In the genomic region with DNA sequence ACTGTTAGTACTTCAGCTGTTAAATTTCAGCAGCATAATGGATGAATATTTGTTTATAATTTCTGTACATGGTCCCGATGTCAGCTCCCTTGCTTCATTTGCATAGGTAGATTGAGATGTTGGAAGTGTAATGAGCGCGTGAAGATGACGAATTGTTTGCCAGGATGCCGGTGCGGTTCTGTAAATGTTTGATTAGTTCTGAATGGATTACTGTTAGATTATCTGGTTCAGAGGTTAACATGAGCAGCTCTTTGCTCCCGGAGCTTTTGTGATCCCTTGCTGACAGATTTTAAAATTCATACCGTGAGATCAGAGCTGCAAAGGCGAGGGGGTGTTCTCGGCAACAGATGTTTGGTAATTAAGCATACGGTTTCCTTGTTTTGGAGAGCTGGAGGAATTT, we compare ENCODE assay signal across 14 cellular contexts.
DNase-seq lines count a peak whose midpoint lies in the region; ATAC-seq and TF ChIP-seq lines count a peak whose summit lies in the region.
"Had no signal": no experiment of that assay in that cellular context is flagged by ENCODE, and none has a peak within 500 bp of the region (broad histone marks: within the 10 kb centered on the region; RNA-seq: fewer than 3 reads in every experiment).

No MANE protein-coding gene starts in this region.

- H3K27me3 Mint-ChIP-seq in Calu3 (ENCODE audit: unreplicated experiment), result peaks cover 35% of the 10 kb centered on the region
- H3K27me3 Mint-ChIP-seq in GM23338 (ENCODE audit: insufficient read depth, low read depth, poor library complexity), result peaks cover 2% of the 10 kb centered on the region

- H3K4me1 Mint-ChIP-seq in Calu3 (ENCODE audit: low read depth, unreplicated experiment) (no peaks in the 10 kb centered on the region), GM23338 (peaks cover 43% of the 10 kb centered on the region)

- peaks cover 41% of the 10 kb centered on the region for H3K27me3 ChIP-seq in PC-3 (ENCODE audit: low read length)
- H3K27me3 ChIP-seq in neural cell (ENCODE audit: insufficient read depth, low read depth, low read length), result peaks cover 3% of the 10 kb centered on the region
- H3K27me3 ChIP-seq in GM23338 (ENCODE audit: insufficient read depth), result no peaks in the 10 kb centered on the region

- CTCF ChIA-PET in Calu3 (lab: Charles Lee), result no interaction called here
- CTCF ChIA-PET in PC-3 (lab: Charles Lee), result interaction anchor here (0.6 kb wide), 1 partner anchor 380 kb away, joined by 3 read pairs; no protein-coding TSS in a partner anchor

- H3K9me3 ChIP-seq in PC-3 (ENCODE audit: low read length) (no peaks in the 10 kb centered on the region), neural cell (ENCODE audit: low read length) (no peaks in the 10 kb centered on the region)

- intact Hi-C loops in Calu3 (cut with micrococcal nuclease; ENCODE audit: unreplicated experiment), result no loop called here
- intact Hi-C loops in PC-3 (cut with micrococcal nuclease), result no loop called here

- H3K9me2 ChIP-seq in PC-3 (replicated peaks; ENCODE audit: low read length) (no peaks in the 10 kb centered on the region), neural cell (ENCODE audit: insufficient read depth, low read length) (no peaks in the 10 kb centered on the region), GM23338 (ENCODE audit: insufficient read depth) (peaks cover 11% of the 10 kb centered on the region; the same call in 1 of the 2 replicates)

- H3K4me3 Mint-ChIP-seq in Calu3 (ENCODE audit: low read depth, unreplicated experiment), result peak overlapping the region; percentile 30
- no peak overlapping the region for H3K4me3 Mint-ChIP-seq in GM23338
- H3K4me3 Mint-ChIP-seq: CD8-positive, alpha-beta T cell had no signal

- H3K36me3 ChIP-seq in PC-3 (ENCODE audit: low read depth, low read length) (no peaks in the 10 kb centered on the region), neural cell (ENCODE audit: insufficient read depth, low read length) (no peaks in the 10 kb centered on the region), GM23338 (ENCODE audit: insufficient read depth) (no peaks in the 10 kb centered on the region)

- BruUV-seq in Calu3 (replicated peaks; lab: Mats Ljungman, UMichigan), result no TSS peak
- BruUV-seq in PC-3 (replicated peaks; lab: Mats Ljungman, UMichigan), result no TSS peak

- H3K4me3 ChIP-seq in PC-3 (ENCODE audit: low read length) (no peak overlapping the region), neural cell (ENCODE audit: low read length) (no peak overlapping the region), GM23338 (no peak overlapping the region)

- H3K9ac ChIP-seq in PC-3 (ENCODE audit: low read length) (no peak overlapping the region), neural cell (ENCODE audit: low read length) (no peak overlapping the region)

- ATAC-seq in PC-3 (no peak), GM23338 (no peak)
- ATAC-seq: CD8-positive, alpha-beta T cell had no signal

- no peak overlapping the region for H2AFZ ChIP-seq in PC-3 (ENCODE audit: low read length)
- H2AFZ ChIP-seq in neural cell (ENCODE audit: low read depth, low read length), result no peak overlapping the region
- no peak overlapping the region for H2AFZ ChIP-seq in GM23338

- no peak for TF ChIP-seq EP300 in neural cell (conservative IDR thresholded peaks at IDR 0.05; ENCODE audit: poor library complexity, severe bottlenecking)

- H3K27ac ChIP-seq in PC-3 (ENCODE audit: low read length) (no peak overlapping the region), neural cell (ENCODE audit: low read length) (peak overlapping the region; percentile 1), GM23338 (ENCODE audit: low read depth) (no peak overlapping the region)
- H3K27ac ChIP-seq: HL-60 had no signal

- H3K4me2 ChIP-seq in PC-3 (ENCODE audit: low read length) (no peak overlapping the region; the same call in 1 of the 2 replicates), neural cell (ENCODE audit: low read length) (peak overlapping the region; percentile 41), GM23338 (no peak overlapping the region)

- 0 out of 2 replicates have a peak, but pooled peaks cover 3% of the 10 kb centered on the region for H3K4me1 ChIP-seq in PC-3 (ENCODE audit: insufficient read depth, low read length)
- H3K4me1 ChIP-seq in GM23338 (ENCODE audit: insufficient read depth), result peaks cover 7% of the 10 kb centered on the region; the same call in 1 of the 2 replicates

- no peaks in the 10 kb centered on the region for H4K20me1 ChIP-seq in PC-3 (ENCODE audit: low read length)
- no peaks in the 10 kb centered on the region for H4K20me1 ChIP-seq in neural cell (ENCODE audit: insufficient read depth)
- no peaks in the 10 kb centered on the region for H4K20me1 ChIP-seq in GM23338 (replicated peaks; ENCODE audit: insufficient read depth)

- POLR2A ChIA-PET in PC-3 (lab: Charles Lee; ENCODE audit: unreplicated experiment), result no interaction called here

- no peaks in the 10 kb centered on the region for H3F3A ChIP-seq in PC-3 (ENCODE audit: low read length, unreplicated experiment)
- peaks cover 3% of the 10 kb centered on the region for H3F3A ChIP-seq in neural cell (ENCODE audit: insufficient read depth, low read length, poor library complexity, severe bottlenecking)
- no peaks in the 10 kb centered on the region for H3F3A ChIP-seq in GM23338 (replicated peaks; ENCODE audit: low read depth)

- H3K79me2 ChIP-seq in PC-3 (ENCODE audit: low read length), result no peaks in the 10 kb centered on the region
- no peaks in the 10 kb centered on the region for H3K79me2 ChIP-seq in neural cell (replicated peaks; ENCODE audit: insufficient read depth, low read length)
- H3K79me2 ChIP-seq in GM23338 (replicated peaks; ENCODE audit: insufficient read depth), result no peaks in the 10 kb centered on the region

- H3K36me3 Mint-ChIP-seq in Calu3 (ENCODE audit: insufficient read depth, unreplicated experiment), result no peaks in the 10 kb centered on the region
- H3K36me3 Mint-ChIP-seq in GM23338 (ENCODE audit: low read depth), result no peaks in the 10 kb centered on the region
- H3K36me3 Mint-ChIP-seq: CD8-positive, alpha-beta T cell had no signal

- TF ChIP-seq CTCF in Calu3 (IDR thresholded peaks at IDR 0.05; ENCODE audit: unreplicated experiment) (no peak), PC-3 (conservative IDR thresholded peaks at IDR 0.05; ENCODE audit: low read depth, low read length) (no peak), neural cell (IDR thresholded peaks at IDR 0.05; ENCODE audit: poor library complexity, severe bottlenecking) (no peak), GM23338 (conservative IDR thresholded peaks at IDR 0.05; ENCODE audit: low read depth in 2 of 2) (no peak)

- TF ChIP-seq RAD21 in neural cell (conservative IDR thresholded peaks at IDR 0.05), result no peak

- H3K9me3 Mint-ChIP-seq in Calu3 (ENCODE audit: low read depth, unreplicated experiment), result no peaks in the 10 kb centered on the region
- H3K9me3 Mint-ChIP-seq in GM23338, result no peaks in the 10 kb centered on the region; the same call in 2 of the 3 replicates

- H3K27ac Mint-ChIP-seq in Calu3 (ENCODE audit: unreplicated experiment) (no peak overlapping the region), GM23338 (no peak overlapping the region)
- H3K27ac Mint-ChIP-seq: CD8-positive, alpha-beta T cell had no signal

- DNase-seq in Calu3 (peak; percentile 4), NCI-H1694 (lab: John Stamatoyannopoulos, UW) (peak; percentile 32), PC-3 (peak; percentile 12), NCI-H1930 (lab: John Stamatoyannopoulos, UW) (no peak), GM23338 (ENCODE audit: low spot score) (no peak), mesenteric fat pad (ENCODE audit: low spot score) (no peak)
- DNase-seq: CD8-positive, alpha-beta T cell; HCEC 1CT; KBM-7; NCI-H1436 treated with DMSO at 0.1 percent for 48 hours; SHP77; T-helper 2 cell had no signal

TF ChIP-seq in neural cell, 6 proteins besides CTCF, POLR2A, EP300 and RAD21 (continues in another document):
- no peak for TF ChIP-seq POLR2AphosphoS5 (IDR thresholded peaks at IDR 0.05)
- no peak for TF ChIP-seq MXI1 (conservative IDR thresholded peaks at IDR 0.05; ENCODE audit: poor library complexity, severe bottlenecking)

TF ChIP-seq in GM23338, 12 proteins besides CTCF, POLR2A, EP300 and RAD21 (continues in another document):
- TF ChIP-seq ZNF331 (CRISPR knock-in tag; IDR thresholded peaks at IDR 0.05; ENCODE audit: low read depth) (no peak), EZH2 (IDR thresholded peaks at IDR 0.05; ENCODE audit: low read depth, unreplicated experiment) (no peak), CREB1 (CRISPR knock-in tag; IDR thresholded peaks at IDR 0.05; ENCODE audit: low read depth) (no peak), ZNF114 (CRISPR knock-in tag; IDR thresholded peaks at IDR 0.05) (no peak)
- TF ChIP-seq, protein P1, sequence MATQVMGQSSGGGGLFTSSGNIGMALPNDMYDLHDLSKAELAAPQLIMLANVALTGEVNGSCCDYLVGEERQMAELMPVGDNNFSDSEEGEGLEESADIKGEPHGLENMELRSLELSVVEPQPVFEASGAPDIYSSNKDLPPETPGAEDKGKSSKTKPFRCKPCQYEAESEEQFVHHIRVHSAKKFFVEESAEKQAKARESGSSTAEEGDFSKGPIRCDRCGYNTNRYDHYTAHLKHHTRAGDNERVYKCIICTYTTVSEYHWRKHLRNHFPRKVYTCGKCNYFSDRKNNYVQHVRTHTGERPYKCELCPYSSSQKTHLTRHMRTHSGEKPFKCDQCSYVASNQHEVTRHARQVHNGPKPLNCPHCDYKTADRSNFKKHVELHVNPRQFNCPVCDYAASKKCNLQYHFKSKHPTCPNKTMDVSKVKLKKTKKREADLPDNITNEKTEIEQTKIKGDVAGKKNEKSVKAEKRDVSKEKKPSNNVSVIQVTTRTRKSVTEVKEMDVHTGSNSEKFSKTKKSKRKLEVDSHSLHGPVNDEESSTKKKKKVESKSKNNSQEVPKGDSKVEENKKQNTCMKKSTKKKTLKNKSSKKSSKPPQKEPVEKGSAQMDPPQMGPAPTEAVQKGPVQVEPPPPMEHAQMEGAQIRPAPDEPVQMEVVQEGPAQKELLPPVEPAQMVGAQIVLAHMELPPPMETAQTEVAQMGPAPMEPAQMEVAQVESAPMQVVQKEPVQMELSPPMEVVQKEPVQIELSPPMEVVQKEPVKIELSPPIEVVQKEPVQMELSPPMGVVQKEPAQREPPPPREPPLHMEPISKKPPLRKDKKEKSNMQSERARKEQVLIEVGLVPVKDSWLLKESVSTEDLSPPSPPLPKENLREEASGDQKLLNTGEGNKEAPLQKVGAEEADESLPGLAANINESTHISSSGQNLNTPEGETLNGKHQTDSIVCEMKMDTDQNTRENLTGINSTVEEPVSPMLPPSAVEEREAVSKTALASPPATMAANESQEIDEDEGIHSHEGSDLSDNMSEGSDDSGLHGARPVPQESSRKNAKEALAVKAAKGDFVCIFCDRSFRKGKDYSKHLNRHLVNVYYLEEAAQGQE (IDR thresholded peaks at IDR 0.05; ENCODE audit: unreplicated experiment), result no peak
- TF ChIP-seq, protein P2, sequence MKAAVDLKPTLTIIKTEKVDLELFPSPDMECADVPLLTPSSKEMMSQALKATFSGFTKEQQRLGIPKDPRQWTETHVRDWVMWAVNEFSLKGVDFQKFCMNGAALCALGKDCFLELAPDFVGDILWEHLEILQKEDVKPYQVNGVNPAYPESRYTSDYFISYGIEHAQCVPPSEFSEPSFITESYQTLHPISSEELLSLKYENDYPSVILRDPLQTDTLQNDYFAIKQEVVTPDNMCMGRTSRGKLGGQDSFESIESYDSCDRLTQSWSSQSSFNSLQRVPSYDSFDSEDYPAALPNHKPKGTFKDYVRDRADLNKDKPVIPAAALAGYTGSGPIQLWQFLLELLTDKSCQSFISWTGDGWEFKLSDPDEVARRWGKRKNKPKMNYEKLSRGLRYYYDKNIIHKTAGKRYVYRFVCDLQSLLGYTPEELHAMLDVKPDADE (IDR thresholded peaks at IDR 0.05), result no peak

Comparison
In these comparisons a context has a peak if more than half of its experiments do, and no peak if none do; other contexts are left out.
1. DNase-seq: peak in Calu3 (single experiment), NCI-H1694 (single experiment) and PC-3 (single experiment); none in NCI-H1930 (0 of 2), GM23338 (single experiment) and mesenteric fat pad (single experiment).